Comparison of ENCODE assay signal across 7 cellular contexts in the genomic region with DNA sequence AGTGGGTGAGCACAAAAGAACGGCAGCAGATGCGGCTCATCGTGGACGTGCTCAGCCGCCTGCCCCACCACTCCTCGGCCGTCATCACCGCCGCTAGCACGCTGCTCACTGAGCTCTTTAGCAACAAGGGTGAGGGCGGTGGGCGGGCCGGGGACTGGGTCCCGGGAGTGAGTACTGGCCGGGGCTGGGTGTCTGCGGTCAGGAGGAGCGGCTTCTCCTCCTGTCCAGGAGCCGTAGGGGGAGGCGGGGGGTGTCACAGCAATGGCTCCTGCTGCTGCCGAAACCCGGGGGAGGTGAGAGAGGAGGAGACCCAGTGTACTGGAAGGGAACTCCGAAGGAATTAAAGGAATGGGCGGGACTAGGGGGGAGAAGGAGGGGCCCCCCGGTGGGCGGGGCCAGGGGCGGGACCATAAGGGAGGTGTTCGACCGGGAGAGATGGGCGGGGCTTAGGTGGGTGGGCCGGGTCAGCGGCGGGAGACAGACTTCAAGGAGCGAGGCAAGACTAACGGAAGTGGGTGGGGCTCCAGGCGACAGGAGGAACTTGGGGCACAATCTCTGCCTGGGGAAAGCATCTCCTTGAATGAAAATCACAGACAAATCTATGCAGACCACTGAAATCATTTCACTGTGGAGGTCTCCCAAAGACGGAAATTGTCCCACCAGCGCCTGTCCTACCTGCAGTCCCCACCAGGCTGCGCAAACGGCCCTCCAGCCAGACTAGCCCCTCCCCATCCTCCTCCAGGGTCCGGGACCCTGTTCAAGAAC. TPM values are rescaled to one million over a fixed set of nuclear protein-coding genes. Genes with fewer than 3 reads are reported as not detected.
DNase-seq lines count a peak whose midpoint lies in the region; ATAC-seq and TF ChIP-seq lines count a peak whose summit lies in the region.

No MANE protein-coding gene starts in this region.

- peaks cover 18% of the 10 kb centered on the region for H3K27me3 ChIP-seq in colonic mucosa

- H3K9me3 Mint-ChIP-seq in activated CD4-positive, alpha-beta T cell treated with anti-CD3 and anti-CD28 coated beads for 36 hours (ENCODE audit: low read depth): no peaks in the 10 kb centered on the region

- H3K27ac Mint-ChIP-seq in activated CD4-positive, alpha-beta T cell treated with anti-CD3 and anti-CD28 coated beads for 36 hours: peak overlapping the region; percentile 86

- POLR2A ChIA-PET in activated CD4-positive, alpha-beta T cell treated with anti-CD3 and anti-CD28 coated beads for 36 hours (lab: Charles Lee): interaction anchor here (0.6 to 1.0 kb wide), 2 partner anchors 8 to 177 kb away, joined by 3 to 4 read pairs; a partner anchor contains a TSS

- peaks cover 20% of the 10 kb centered on the region for H3K4me1 Mint-ChIP-seq in activated CD4-positive, alpha-beta T cell treated with anti-CD3 and anti-CD28 coated beads for 36 hours

- peaks cover 17% of the 10 kb centered on the region for H3K27me3 Mint-ChIP-seq in activated CD4-positive, alpha-beta T cell treated with anti-CD3 and anti-CD28 coated beads for 36 hours

- peak overlapping the region; percentile 78 for H3K4me3 Mint-ChIP-seq in activated CD4-positive, alpha-beta T cell treated with anti-CD3 and anti-CD28 coated beads for 36 hours

- H3K4me1 ChIP-seq in colonic mucosa: peaks cover 11% of the 10 kb centered on the region

- intact Hi-C loops in activated CD4-positive, alpha-beta T cell treated with anti-CD3 and anti-CD28 coated beads for 36 hours (cut with DNase I, micrococcal nuclease): loop anchor here in 1 of 2 experiments (1.0 to 2.0 kb wide), 6 partner anchors 60 to 338 kb away; a partner anchor contains a TSS
- intact Hi-C loops in colonic mucosa (cut with DNase I): no loop called here

- peaks cover 21% of the 10 kb centered on the region for H3K36me3 Mint-ChIP-seq in activated CD4-positive, alpha-beta T cell treated with anti-CD3 and anti-CD28 coated beads for 36 hours (ENCODE audit: low read depth)

- peak overlapping the region; percentile 75 to 84 for H3K9ac ChIP-seq in colonic mucosa (ENCODE audit: low read depth in 2 of 2, low read length in 2 of 2)

- H3K4me3 ChIP-seq in colonic mucosa: peak overlapping the region; percentile 62

- no peak for TF ChIP-seq CTCF in colonic mucosa (IDR thresholded peaks at IDR 0.05)

- CTCF ChIA-PET in activated CD4-positive, alpha-beta T cell treated with anti-CD3 and anti-CD28 coated beads for 36 hours (lab: Charles Lee): interaction anchor here (0.6 to 1.7 kb wide), 7 partner anchors 11 to 570 kb away, joined by 3 to 7 read pairs (median 3); no protein-coding TSS in a partner anchor

- no peaks in the 10 kb centered on the region for H3K9me3 ChIP-seq in colonic mucosa

- peak; percentile 84 for DNase-seq in NCI-H524 treated with DMSO at 0.1 percent for 48 hours (lab: John Stamatoyannopoulos, UW)
- DNase-seq in activated CD4-positive, alpha-beta T cell treated with anti-CD3 and anti-CD28 coated beads for 36 hours: peak; percentile 99
- DNase-seq in colonic mucosa: peak; percentile 100
- peak; percentile 96 for DNase-seq in left lobe of liver (ENCODE audit: low spot score)
- DNase-seq in stimulated activated CD4-positive, alpha-beta T cell treated with anti-CD3 and anti-CD28 coated beads, Interleukin-1b, Interleukin-23, amount 100 ng/mL, for 4 hours (ENCODE audit: low read depth in 2 of 2): peak; percentile 98 to 99

- H3K27ac ChIP-seq in colonic mucosa: peak overlapping the region; percentile 82

- H3K36me3 ChIP-seq in colonic mucosa: no peaks in the 10 kb centered on the region

- ATAC-seq in GM18502 (IDR thresholded peaks at IDR 0.05; ENCODE audit: poor library complexity, unreplicated experiment) (peak; percentile 72), HG03354 (IDR thresholded peaks at IDR 0.05; ENCODE audit: poor library complexity, severe bottlenecking, unreplicated experiment) (peak; percentile 65), left lobe of liver (peak; percentile 66)
- peak; percentile 84 for ATAC-seq in activated CD4-positive, alpha-beta T cell treated with anti-CD3 and anti-CD28 coated beads for 36 hours

RNA-seq across cellular contexts. Expression of a gene that starts 2.3 kb away (rescaled TPM):
- total RNA-seq in activated CD4-positive, alpha-beta T cell treated with anti-CD3 and anti-CD28 coated beads for 36 hours: 1 to 10 TPM; 1.3 to 1.5 TPM
- 10 to 100 TPM in 1 of 2 donors, 1 to 10 TPM in 1; 5.2 to 14.0 TPM for total RNA-seq in colonic mucosa
- 51.3 TPM for total RNA-seq in left lobe of liver

RNA-seq across cellular contexts. Expression of a gene that starts 8.0 kb away (rescaled TPM):
- 10 to 100 TPM; 17.6 to 22.7 TPM for total RNA-seq in activated CD4-positive, alpha-beta T cell treated with anti-CD3 and anti-CD28 coated beads for 36 hours
- 10 to 100 TPM; 26.8 to 33.7 TPM for total RNA-seq in colonic mucosa
- total RNA-seq in left lobe of liver: 14.4 TPM

RNA-seq across cellular contexts. Expression of a gene that starts 53.0 kb away (rescaled TPM):
- not detected for total RNA-seq in activated CD4-positive, alpha-beta T cell treated with anti-CD3 and anti-CD28 coated beads for 36 hours
- 100 to 1,000 TPM in 1 of 2 donors, 10 to 100 TPM in 1; 73.8 to 258 TPM for total RNA-seq in colonic mucosa
- total RNA-seq in left lobe of liver: not detected

RNA-seq across cellular contexts. Expression of a gene that starts 59.7 kb away (rescaled TPM):
- total RNA-seq in activated CD4-positive, alpha-beta T cell treated with anti-CD3 and anti-CD28 coated beads for 36 hours: 100 to 1,000 TPM in 1 of 2 experiments, 10 to 100 TPM in 1; 93.1 to 102 TPM
- 10 to 100 TPM; 60.9 to 74.3 TPM for total RNA-seq in colonic mucosa
- 22.6 TPM for total RNA-seq in left lobe of liver

Comparison
In these comparisons a context has a peak if more than half of its experiments do, and no peak if none do; other contexts are left out.
1. Peak in every context shown above with its lines: DNase-seq, ATAC-seq, H3K4me3 ChIP-seq and H3K27ac ChIP-seq.
2. RNA of a gene that starts 53.0 kb away (total RNA-seq): 73.8 to 258 TPM in colonic mucosa; not detected in left lobe of liver (single experiment) and not detected in activated CD4-positive, alpha-beta T cell treated with anti-CD3 and anti-CD28 coated beads for 36 hours; every median in the first group is over 10 times any median in the second.